8 cellular contexts compared by ENCODE assay signal in genomic region chr2:47272031-47272864, GRCh38.
DNase-seq lines count a peak whose midpoint lies in the region; ATAC-seq and TF ChIP-seq lines count a peak whose summit lies in the region.

No MANE protein-coding gene starts in this region.

- H3K4me1 Mint-ChIP-seq in activated CD4-positive, alpha-beta memory T cell treated with anti-CD3 and anti-CD28 coated beads, Interleukin-2, amount 10 ng/mL, durations not matched to agents 7 days and 5 days, result peaks cover 1% of the 10 kb centered on the region

- no peaks in the 10 kb centered on the region for H3K36me3 ChIP-seq in lung (ENCODE audit: control insufficient read depth in 2 of 2, insufficient read depth in 2 of 2, low read length in 2 of 2)

- WGBS in lung, 2 donors, result 9 to 10% methylated on average over 32 to 46 of the region's 46 CpGs

- POLR2A ChIA-PET in activated CD4-positive, alpha-beta memory T cell treated with anti-CD3 and anti-CD28 coated beads, Interleukin-2, amount 10 ng/mL, durations not matched to agents 7 days and 5 days (lab: Charles Lee), result no interaction called here

- TF ChIP-seq CTCF in lung (IDR thresholded peaks at IDR 0.05; ENCODE audit: control extremely low read depth, extremely low read depth), result peak; percentile 79

- H3K4me3 ChIP-seq in lung, result no peak overlapping the region

- H3K4me3 Mint-ChIP-seq in activated CD4-positive, alpha-beta memory T cell treated with anti-CD3 and anti-CD28 coated beads, Interleukin-2, amount 10 ng/mL, durations not matched to agents 7 days and 5 days, result peak overlapping the region; percentile 45

- H3K27me3 Mint-ChIP-seq in activated CD4-positive, alpha-beta memory T cell treated with anti-CD3 and anti-CD28 coated beads, Interleukin-2, amount 10 ng/mL, durations not matched to agents 7 days and 5 days, result no peaks in the 10 kb centered on the region

- CTCF ChIA-PET in activated CD4-positive, alpha-beta memory T cell treated with anti-CD3 and anti-CD28 coated beads, Interleukin-2, amount 10 ng/mL, durations not matched to agents 7 days and 5 days (lab: Charles Lee), result interaction anchor here (0.6 to 1.8 kb wide), 3 partner anchors 20 to 291 kb away, joined by 3 to 6 read pairs (median 3); no protein-coding TSS in a partner anchor

- peak; percentile 70 for DNase-seq in DMS 273 (lab: John Stamatoyannopoulos, UW; ENCODE audit: unreplicated experiment)
- DNase-seq in DMS 273 treated with DMSO at 0.1 percent for 48 hours (lab: John Stamatoyannopoulos, UW), result no peak
- peak; percentile 40 for DNase-seq in NCI-H526 treated with DMSO at 0.1 percent for 48 hours (lab: John Stamatoyannopoulos, UW)
- peak; percentile 58 for DNase-seq in activated CD4-positive, alpha-beta memory T cell treated with anti-CD3 and anti-CD28 coated beads, Interleukin-2, amount 10 ng/mL, durations not matched to agents 7 days and 5 days
- DNase-seq in effector CD4-positive, alpha-beta T cell, result peak; percentile 24
- peak; percentile 71 for DNase-seq in lung (ENCODE audit: low spot score)
- DNase-seq in stimulated activated CD4-positive, alpha-beta T cell treated with anti-CD3 and anti-CD28 coated beads, TNF-alpha, amount 100 ng/mL, for 4 hours (ENCODE audit: low read depth in 3 of 3), result peak; percentile 14 to 31 (median 15)

- H3K27ac ChIP-seq in lung (ENCODE audit: low read depth in 1 of 2, low read length in 1 of 2), result peak overlapping the region; percentile 48 to 75

- no peaks in the 10 kb centered on the region for H3K9me3 ChIP-seq in lung (ENCODE audit: control insufficient read depth in 2 of 2, insufficient read depth in 1 of 2, low read length in 1 of 2)

- no peaks in the 10 kb centered on the region for H3K27me3 ChIP-seq in lung (ENCODE audit: control insufficient read depth, insufficient read depth)

- no peak overlapping the region for H3K27ac Mint-ChIP-seq in activated CD4-positive, alpha-beta memory T cell treated with anti-CD3 and anti-CD28 coated beads, Interleukin-2, amount 10 ng/mL, durations not matched to agents 7 days and 5 days

- peaks cover 12 to 24% of the 10 kb centered on the region in 2 donors for H3K4me1 ChIP-seq in lung (ENCODE audit: control insufficient read depth in 2 of 2, insufficient read depth in 2 of 2, low read length in 2 of 2)

- no peaks in the 10 kb centered on the region for H3K36me3 Mint-ChIP-seq in activated CD4-positive, alpha-beta memory T cell treated with anti-CD3 and anti-CD28 coated beads, Interleukin-2, amount 10 ng/mL, durations not matched to agents 7 days and 5 days (ENCODE audit: low read depth)

- ATAC-seq in HG03039 (IDR thresholded peaks at IDR 0.05; ENCODE audit: unreplicated experiment) (peak; percentile 71), lung (ENCODE audit: insufficient read depth, low FRiP score) (peak; percentile 88)

- H3K9me3 Mint-ChIP-seq in activated CD4-positive, alpha-beta memory T cell treated with anti-CD3 and anti-CD28 coated beads, Interleukin-2, amount 10 ng/mL, durations not matched to agents 7 days and 5 days, result no peaks in the 10 kb centered on the region
